In the genomic region with DNA sequence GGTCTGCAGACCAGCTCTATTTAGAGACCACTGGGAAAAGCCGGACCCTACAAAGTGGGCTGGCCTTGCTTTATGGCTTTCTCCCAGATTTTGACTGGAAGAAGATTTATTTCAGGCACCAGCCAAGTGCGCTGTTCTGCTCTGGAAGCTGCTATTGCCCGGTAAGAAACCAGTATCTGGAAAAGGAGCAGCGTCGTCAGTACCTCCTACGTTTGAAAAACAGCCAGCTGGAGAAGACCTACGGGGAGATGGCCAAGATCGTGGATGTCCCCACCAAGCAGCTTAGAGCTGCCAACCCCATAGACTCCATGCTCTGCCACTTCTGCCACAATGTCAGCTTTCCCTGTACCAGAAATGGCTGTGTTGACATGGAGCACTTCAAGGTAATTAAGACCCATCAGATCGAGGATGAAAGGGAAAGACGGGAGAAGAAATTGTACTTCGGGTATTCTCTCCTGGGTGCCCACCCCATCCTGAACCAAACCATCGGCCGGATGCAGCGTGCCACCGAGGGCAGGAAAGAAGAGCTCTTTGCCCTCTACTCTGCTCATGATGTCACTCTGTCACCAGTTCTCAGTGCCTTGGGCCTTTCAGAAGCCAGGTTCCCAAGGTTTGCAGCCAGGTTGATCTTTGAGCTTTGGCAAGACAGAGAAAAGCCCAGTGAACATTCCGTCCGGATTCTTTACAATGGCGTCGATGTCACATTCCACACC, we compare ENCODE assay signal across 26 cellular contexts.
DNase-seq lines count a peak whose midpoint lies in the region; ATAC-seq and TF ChIP-seq lines count a peak whose summit lies in the region.
"Had no signal": no experiment of that assay in that cellular context is flagged by ENCODE, and none has a peak within 500 bp of the region (broad histone marks: within the 10 kb centered on the region; RNA-seq: fewer than 3 reads in every experiment).

No MANE protein-coding gene starts in this region.

- no peak overlapping the region for H3K4me3 Mint-ChIP-seq in activated CD4-positive, alpha-beta T cell treated with anti-CD3 and anti-CD28 coated beads, Interleukin-2, amount 10 ng/mL, durations not matched to agents 7 days and 5 days
- H3K4me3 Mint-ChIP-seq: nephron progenitor cell, type B pancreatic cell had no signal

- H3K4me3 ChIP-seq in dorsolateral prefrontal cortex (peak overlapping the region in 1 of 59 donors; percentile 5), mesenchymal stem cell (ENCODE audit: insufficient read depth in 1 of 2, low read depth in 1 of 2, low read length in 2 of 2) (no peak overlapping the region), thoracic aorta (peak overlapping the region; percentile 31)
- H3K4me3 ChIP-seq: breast epithelium, skin epidermis had no signal

- no peak overlapping the region for H4K91ac ChIP-seq in mesenchymal stem cell (ENCODE audit: low read length)

- H3K9me3 ChIP-seq in mesenchymal stem cell (ENCODE audit: control insufficient read depth, low read length): no peaks in the 10 kb centered on the region
- no peaks in the 10 kb centered on the region for H3K9me3 ChIP-seq in thoracic aorta
- H3K9me3 ChIP-seq: breast epithelium had no signal

- POLR2A ChIA-PET in activated CD4-positive, alpha-beta T cell treated with anti-CD3 and anti-CD28 coated beads, Interleukin-2, amount 10 ng/mL, durations not matched to agents 7 days and 5 days (lab: Charles Lee): no interaction called here

- H2AK5ac ChIP-seq in mesenchymal stem cell (ENCODE audit: low read length, severe bottlenecking): peak overlapping the region; percentile 43

- DNase-seq in activated CD4-positive, alpha-beta T cell treated with anti-CD3 and anti-CD28 coated beads, Interleukin-2, amount 10 ng/mL, durations not matched to agents 7 days and 5 days: no peak
- DNase-seq in activated CD4-positive, alpha-beta T cell treated with anti-CD3 and anti-CD28 coated beads for 1 hour: no peak
- DNase-seq in dorsolateral prefrontal cortex (no peak), mesenchymal stem cell (no peak), thoracic aorta (ENCODE audit: low spot score) (no peak), NCI-H1694 treated with DMSO at 0.1 percent for 48 hours (lab: John Stamatoyannopoulos, UW) (no peak)
- no peak for DNase-seq in stimulated activated naive CD4-positive, alpha-beta T cell (lab: John Stamatoyannopoulos, UW)
- no peak for DNase-seq in activated T-cell treated with anti-CD3 and anti-CD28 coated beads, Interleukin-2, amount 50 U/mL, for 48 hours
- DNase-seq: 8988T; activated CD4-positive, CD25-positive, alpha-beta regulatory T cell treated with anti-CD3 and anti-CD28 coated beads, Interleukin-2, amount 50 U/mL, for 72 hours; AML-193; dermis blood vessel endothelial cell; EL; immature natural killer cell; mammary epithelial cell; NCI-H2107; NCI-H524; nephron progenitor cell; posterior cingulate gyrus; stimulated activated naive CD4-positive, alpha-beta T cell treated with Interleukin-2 at 50 U/mL for 16 hours had no signal

- no peak overlapping the region for H3K18ac ChIP-seq in mesenchymal stem cell (ENCODE audit: low read depth in 1 of 2, low read length in 2 of 2)

- H3K27ac Mint-ChIP-seq in activated CD4-positive, alpha-beta T cell treated with anti-CD3 and anti-CD28 coated beads, Interleukin-2, amount 10 ng/mL, durations not matched to agents 7 days and 5 days: peak overlapping the region; percentile 21
- H3K27ac Mint-ChIP-seq: nephron progenitor cell, type B pancreatic cell had no signal

- no peaks in the 10 kb centered on the region for H3K79me1 ChIP-seq in mesenchymal stem cell (replicated peaks; ENCODE audit: low read length, poor library complexity, severe bottlenecking)

- whole genome bisulfite sequencing in mesenchymal stem cell: 92% methylated on average over 19 of the region's 19 CpGs

- no peak for ATAC-seq in thoracic aorta (ENCODE audit: insufficient number of reproducible peaks, low FRiP score, low read depth)
- ATAC-seq: HCT116, SK-N-SH treated with all-trans-retinoic acid at 6 μM for 48 hours had no signal

- H2AFZ ChIP-seq in mesenchymal stem cell (ENCODE audit: low read depth, low read length): no peak overlapping the region

- no peak for TF ChIP-seq CTCF in dorsolateral prefrontal cortex (IDR thresholded peaks at IDR 0.05 in 54 of 56, conservative IDR thresholded peaks at IDR 0.05 in 2 of 56; ENCODE audit: low read depth in 1 of 56, partially characterized antibody in 56 of 56)
- no peak for TF ChIP-seq CTCF in thoracic aorta (IDR thresholded peaks at IDR 0.05)

- H3K9ac ChIP-seq in mesenchymal stem cell (ENCODE audit: low read length): no peak overlapping the region

- H3K27me3 ChIP-seq in dorsolateral prefrontal cortex: no peaks in the 10 kb centered on the region
- H3K27me3 ChIP-seq in mesenchymal stem cell (ENCODE audit: control insufficient read depth in 1 of 2, insufficient read depth in 1 of 2, low read length in 2 of 2): no peaks in the 10 kb centered on the region
- H3K27me3 ChIP-seq in thoracic aorta (replicated peaks; ENCODE audit: insufficient read depth): no peaks in the 10 kb centered on the region
- H3K27me3 ChIP-seq: breast epithelium had no signal

- no peak overlapping the region for H2BK120ac ChIP-seq in mesenchymal stem cell (ENCODE audit: low read depth, low read length)

- peak overlapping the region in 42 of 59 donors; percentile 1 to 75 (median 54) for H3K27ac ChIP-seq in dorsolateral prefrontal cortex
- H3K27ac ChIP-seq in mesenchymal stem cell (ENCODE audit: low read length, poor library complexity, severe bottlenecking): no peak overlapping the region
- H3K27ac ChIP-seq in thoracic aorta: peak overlapping the region; percentile 53 to 58
- H3K27ac ChIP-seq: HL-60 had no signal

- no peaks in the 10 kb centered on the region for H3K27me3 Mint-ChIP-seq in activated CD4-positive, alpha-beta T cell treated with anti-CD3 and anti-CD28 coated beads, Interleukin-2, amount 10 ng/mL, durations not matched to agents 7 days and 5 days
- H3K27me3 Mint-ChIP-seq: type B pancreatic cell had no signal

- H3K4ac ChIP-seq in mesenchymal stem cell (ENCODE audit: low read depth in 1 of 2, low read length in 2 of 2): no peak overlapping the region

- H3K36me3 Mint-ChIP-seq in activated CD4-positive, alpha-beta T cell treated with anti-CD3 and anti-CD28 coated beads, Interleukin-2, amount 10 ng/mL, durations not matched to agents 7 days and 5 days (ENCODE audit: low read depth): peaks cover 41% of the 10 kb centered on the region

- H2BK12ac ChIP-seq in mesenchymal stem cell (ENCODE audit: low read length in 2 of 2): no peak overlapping the region

- no peak overlapping the region for H2BK15ac ChIP-seq in mesenchymal stem cell (ENCODE audit: low read depth, poor library complexity, severe bottlenecking)

- no peak overlapping the region for H2BK5ac ChIP-seq in mesenchymal stem cell (ENCODE audit: low read depth, low read length, poor library complexity, severe bottlenecking)

- H3K4me1 ChIP-seq in mesenchymal stem cell (ENCODE audit: control insufficient read depth, insufficient read depth, low read depth, low read length) (peaks cover 17% of the 10 kb centered on the region), thoracic aorta (ENCODE audit: control insufficient read depth in 1 of 2, low read depth in 2 of 2) (peaks cover 12 to 39% of the 10 kb centered on the region in 2 donors)
- H3K4me1 ChIP-seq: breast epithelium had no signal

- no peak overlapping the region for H3K23ac ChIP-seq in mesenchymal stem cell (ENCODE audit: low read length in 2 of 2)

- CTCF ChIA-PET in activated CD4-positive, alpha-beta T cell treated with anti-CD3 and anti-CD28 coated beads, Interleukin-2, amount 10 ng/mL, durations not matched to agents 7 days and 5 days (lab: Charles Lee): interaction anchor here (0.9 to 3.2 kb wide), 7 partner anchors 10 to 162 kb away, joined by 3 to 12 read pairs (median 5); no protein-coding TSS in a partner anchor

- H3K36me3 ChIP-seq in mesenchymal stem cell (ENCODE audit: control insufficient read depth in 1 of 2, insufficient read depth in 2 of 2, low read depth in 1 of 2, low read length in 2 of 2) (peaks cover 7 to 16% of the 10 kb centered on the region in 2 experiments), thoracic aorta (peaks cover 6% of the 10 kb centered on the region)
- H3K36me3 ChIP-seq: breast epithelium had no signal

- intact Hi-C loops in dorsolateral prefrontal cortex (cut with DNase I): loop anchor here in 1 of 2 donors (5.0 kb wide), 1 partner anchor 60 kb away; the partner anchor contains the start of gene PXYLP1

- H4K8ac ChIP-seq in mesenchymal stem cell (ENCODE audit: low read length): no peak overlapping the region

- no peak overlapping the region for H3K14ac ChIP-seq in mesenchymal stem cell (ENCODE audit: low read length in 2 of 2)

- H3K4me2 ChIP-seq in mesenchymal stem cell (ENCODE audit: low read length, poor library complexity, severe bottlenecking): no peak overlapping the region

- H3K9me3 Mint-ChIP-seq in activated CD4-positive, alpha-beta T cell treated with anti-CD3 and anti-CD28 coated beads, Interleukin-2, amount 10 ng/mL, durations not matched to agents 7 days and 5 days: no peaks in the 10 kb centered on the region
- H3K9me3 Mint-ChIP-seq: immature natural killer cell, type B pancreatic cell had no signal

- peaks cover 20% of the 10 kb centered on the region for H3K4me1 Mint-ChIP-seq in activated CD4-positive, alpha-beta T cell treated with anti-CD3 and anti-CD28 coated beads, Interleukin-2, amount 10 ng/mL, durations not matched to agents 7 days and 5 days
